ENCODE assay signal across 10 cellular contexts in genomic region chr15:72197045-72197459, GRCh38. TPM values are rescaled to one million over a fixed set of nuclear protein-coding genes. Genes with fewer than 3 reads are reported as not detected.
DNase-seq lines count a peak whose midpoint lies in the region; ATAC-seq, FAIRE-seq and TF ChIP-seq lines count a peak whose summit lies in the region.
"Had no signal": no experiment of that assay in that cellular context is flagged by ENCODE, and none has a peak within 500 bp of the region (broad histone marks: within the 10 kb centered on the region; RNA-seq: fewer than 3 reads in every experiment).

No MANE protein-coding gene starts in this region.

- 4% methylated on average over 35 of the region's 35 CpGs for WGBS in HUES64

- no peaks in the 10 kb centered on the region for H3K9me3 Mint-ChIP-seq in nephron

- TF ChIP-seq POLR2A in GM12892 (IDR thresholded peaks at IDR 0.05; ENCODE audit: low read depth, low read length), result no peak

- peaks cover 32% of the 10 kb centered on the region for H3K27me3 ChIP-seq in HUES64 (ENCODE audit: insufficient read depth, low read length)

- H3K27me3 Mint-ChIP-seq in nephron (ENCODE audit: low read depth), result peaks cover 52% of the 10 kb centered on the region

- no peak overlapping the region for H3K27ac ChIP-seq in HUES64 (ENCODE audit: low read depth, low read length)

- CTCF ChIA-PET in AG04449 (lab: Yijun Ruan, JAX), result interaction anchor here (1.0 to 6.1 kb wide), 4 partner anchors 12 to 276 kb away, joined by 3 to 41 read pairs (median 4); no protein-coding TSS in a partner anchor

- H3K4me3 ChIP-seq in AG04449 (ENCODE audit: low read depth, low read length) (peak overlapping the region; percentile 12; the same call in 1 of the 2 replicates), HUES64 (ENCODE audit: low read length) (peak overlapping the region; percentile 70)

- POLR2A ChIA-PET in AG04449 (lab: Yijun Ruan, JAX), result interaction anchor here (0.9 to 2.9 kb wide), 3 partner anchors 30 to 40 kb away, joined by 3 to 13 read pairs (median 12); partner anchors contain the start of gene PKM

- no peaks in the 10 kb centered on the region for H3K9me3 ChIP-seq in HUES64 (ENCODE audit: insufficient read depth, low read depth, low read length)

- H3K36me3 ChIP-seq in HUES64 (ENCODE audit: insufficient read depth, low read length), result peaks cover 36% of the 10 kb centered on the region

- H3K27ac Mint-ChIP-seq in nephron, result no peak overlapping the region

- 0 out of 2 replicates have a peak, but pooled peaks cover 6% of the 10 kb centered on the region for H3K4me1 ChIP-seq in HUES64 (ENCODE audit: insufficient read depth, low read length)

- TF ChIP-seq CTCF in AG04449 (IDR thresholded peaks at IDR 0.05; ENCODE audit: insufficient read depth, low read length, missing control alignments), result no peak
- TF ChIP-seq CTCF in nephron (IDR thresholded peaks at IDR 0.05; ENCODE audit: unreplicated experiment in 3 of 3), result no peak

- H3K4me1 Mint-ChIP-seq in nephron, result peaks cover 34% of the 10 kb centered on the region

- peak overlapping the region; percentile 76 to 85 (median 80) for H3K4me3 Mint-ChIP-seq in nephron

- FAIRE-seq in GM12892 (lab: Jason Lieb, UNC), result no peak

- H3K9ac ChIP-seq in HUES64 (ENCODE audit: low read depth, low read length), result peak overlapping the region; percentile 29; the same call in 1 of the 2 replicates

- peaks cover 31% of the 10 kb centered on the region for H3K36me3 Mint-ChIP-seq in nephron (ENCODE audit: low read depth)

- DNase-seq in AG04449 (ENCODE audit: low read depth, low spot score) (no peak), GM12892 (ENCODE audit: insufficient read length) (no peak), NCI-H1694 (lab: John Stamatoyannopoulos, UW) (no peak), SIG-M5 treated with dmso at 0.1 percent for 504 hours (lab: John Stamatoyannopoulos, UW; ENCODE audit: unreplicated experiment) (no peak), NCI-H774 (lab: John Stamatoyannopoulos, UW) (no peak)
- DNase-seq: NCI-H446 treated with DMSO at 0.1 percent for 48 hours had no signal

- peak; percentile 38 for ATAC-seq in esophagus mucosa

RNA-seq across cellular contexts. Expression of gene GRAMD2A, which starts 0.5 kb away (rescaled TPM):
- 0.15 TPM for polyA plus RNA-seq in HUES64 (2013, experiment 1 of 2)
- 1.0 TPM for polyA plus RNA-seq in HUES64 (2013, experiment 2 of 2)
- total RNA-seq in esophagus mucosa, result 4.0 TPM
- not detected for polyA plus RNA-seq in GM12892 (2012; ENCODE audit: missing spikeins)
- total RNA-seq: Daoy had no signal

RNA-seq across cellular contexts. Expression of gene PKM, which starts 33.9 kb away (rescaled TPM):
- 711 TPM for polyA plus RNA-seq in HUES64 (2013, experiment 1 of 2)
- 828 TPM for polyA plus RNA-seq in HUES64 (2013, experiment 2 of 2)
- total RNA-seq in esophagus mucosa, result 1,103 TPM
- 1,976 TPM for polyA plus RNA-seq in GM12892 (2012; ENCODE audit: missing spikeins)
